16 cellular contexts compared by ENCODE assay signal in the genomic region with DNA sequence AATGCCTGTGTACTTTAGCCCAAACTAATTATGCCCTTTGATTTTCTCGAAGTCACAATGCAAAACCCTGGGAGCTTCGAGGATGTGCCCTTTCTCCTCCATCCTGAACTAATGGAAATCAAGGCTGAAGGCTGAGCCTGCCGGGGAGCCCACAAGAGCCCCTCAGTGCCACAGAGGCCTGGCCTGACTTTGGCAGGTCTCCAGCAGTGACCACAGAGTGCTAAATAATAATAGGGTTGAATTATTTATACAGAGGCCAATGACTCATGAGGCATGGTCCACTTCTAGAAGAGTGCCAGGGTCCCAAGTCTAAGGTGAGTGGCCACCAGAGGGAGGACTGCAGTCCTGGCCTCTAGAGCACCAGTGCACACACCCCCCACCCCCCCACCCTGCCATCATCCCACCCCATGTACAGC. TPM values are rescaled to one million over a fixed set of nuclear protein-coding genes. Genes with fewer than 3 reads are reported as not detected.
A peak's percentile ranks its signal among the peaks of the same experiment; 100 is the strongest.
DNase-seq lines count a peak whose midpoint lies in the region; ATAC-seq and TF ChIP-seq lines count a peak whose summit lies in the region.
"Had no signal": no experiment of that assay in that cellular context is flagged by ENCODE, and none has a peak within 500 bp of the region (broad histone marks: within the 10 kb centered on the region; RNA-seq: fewer than 3 reads in every experiment).

No MANE protein-coding gene starts in this region.

- H3K36me3 Mint-ChIP-seq in neural crest cell (ENCODE audit: low read depth) = no peaks in the 10 kb centered on the region
- H3K36me3 Mint-ChIP-seq: naive thymus-derived CD8-positive, alpha-beta T cell had no signal

- no peak overlapping the region for H3K4me3 ChIP-seq in brain microvascular endothelial cell (ENCODE audit: low read depth, low read length)
- H3K4me3 ChIP-seq: sigmoid colon had no signal

- in situ Hi-C loops in brain microvascular endothelial cell (cut with HindIII; ENCODE audit: low pct_ligation_motif_present, low sequenced_read_pairs) = no loop called here

- DNase-seq in ELR (ENCODE audit: low read depth) (peak; percentile 73), NCI-H146 treated with DMSO at 0.1 percent for 48 hours (lab: John Stamatoyannopoulos, UW; ENCODE audit: unreplicated experiment) (peak; percentile 18), brain microvascular endothelial cell (no peak), neural crest cell (ENCODE audit: low read depth, low spot score) (no peak), medulla oblongata (ENCODE audit: extremely low spot score) (no peak)
- no peak for DNase-seq in activated naive CD4-positive, alpha-beta T cell treated with Interleukin-2 at 50 U/mL for 16 hours
- DNase-seq: activated CD4-positive, alpha-beta T cell treated with anti-CD3 and anti-CD28 coated beads for 36 hours; CD4-positive, alpha-beta T cell; foreskin keratinocyte; islet precursor cell; naive thymus-derived CD8-positive, alpha-beta T cell; NCI-H2029; sigmoid colon had no signal

- no peak overlapping the region for H3K27ac Mint-ChIP-seq in neural crest cell (ENCODE audit: unreplicated experiment)
- H3K27ac Mint-ChIP-seq: activated CD4-positive, alpha-beta T cell treated with anti-CD3 and anti-CD28 coated beads for 36 hours; activated T-helper 1 cell treated with anti-CD3 and anti-CD28 coated beads, Interleukin-12 subunit alpha, Interleukin-12 subunit beta, Interleukin-2, Interleukin-4 antibody, amounts not matched to agents 30 ng/mL and 10 ng/mL and 1 ng/mL, durations not matched to agents 14 hours and 24 hours and 36 hours; CD4-positive, alpha-beta T cell; naive thymus-derived CD8-positive, alpha-beta T cell had no signal

- H3K27ac ChIP-seq in brain microvascular endothelial cell = no peak overlapping the region
- H3K27ac ChIP-seq: foreskin keratinocyte, sigmoid colon had no signal

- no peaks in the 10 kb centered on the region for H3K36me3 ChIP-seq in brain microvascular endothelial cell (replicated peaks)
- H3K36me3 ChIP-seq: sigmoid colon had no signal

- peaks cover 26% of the 10 kb centered on the region for H3K4me1 Mint-ChIP-seq in neural crest cell
- H3K4me1 Mint-ChIP-seq: activated CD4-positive, alpha-beta T cell treated with anti-CD3 and anti-CD28 coated beads for 36 hours; naive thymus-derived CD8-positive, alpha-beta T cell had no signal

- peaks cover 5% of the 10 kb centered on the region for H3K27me3 ChIP-seq in brain microvascular endothelial cell (replicated peaks)

- TF ChIP-seq CTCF in brain microvascular endothelial cell (IDR thresholded peaks at IDR 0.05; ENCODE audit: low read depth, low read length, missing control alignments) = peak; percentile 32
- peak; percentile 13 for TF ChIP-seq CTCF in neural crest cell (conservative IDR thresholded peaks at IDR 0.05)

- peaks cover 2% of the 10 kb centered on the region for H3K27me3 Mint-ChIP-seq in neural crest cell (ENCODE audit: low read depth)

- ATAC-seq in GM19035 (IDR thresholded peaks at IDR 0.05; ENCODE audit: unreplicated experiment) (no peak), HG03432 (IDR thresholded peaks at IDR 0.05; ENCODE audit: unreplicated experiment) (no peak)
- ATAC-seq: activated CD4-positive, alpha-beta T cell treated with anti-CD3 and anti-CD28 coated beads for 36 hours; foreskin keratinocyte; naive thymus-derived CD8-positive, alpha-beta T cell had no signal

- no peak overlapping the region for H3K4me3 Mint-ChIP-seq in neural crest cell
- H3K4me3 Mint-ChIP-seq: activated CD4-positive, alpha-beta T cell treated with anti-CD3 and anti-CD28 coated beads for 36 hours; activated T-helper 1 cell treated with anti-CD3 and anti-CD28 coated beads, Interleukin-12 subunit alpha, Interleukin-12 subunit beta, Interleukin-2, Interleukin-4 antibody, amounts not matched to agents 30 ng/mL and 10 ng/mL and 1 ng/mL, durations not matched to agents 14 hours and 24 hours and 36 hours; CD4-positive, alpha-beta T cell; naive thymus-derived CD8-positive, alpha-beta T cell had no signal

- no peaks in the 10 kb centered on the region for H3K9me3 Mint-ChIP-seq in neural crest cell
- H3K9me3 Mint-ChIP-seq: activated T-helper 1 cell treated with anti-CD3 and anti-CD28 coated beads, Interleukin-12 subunit alpha, Interleukin-12 subunit beta, Interleukin-2, Interleukin-4 antibody, amounts not matched to agents 30 ng/mL and 10 ng/mL and 1 ng/mL, durations not matched to agents 14 hours and 24 hours and 36 hours; CD4-positive, alpha-beta T cell had no signal

RNA-seq across cellular contexts. Expression of gene GLCE, which starts 19.1 kb away (rescaled TPM):
- 16.1 and 17.8 TPM in 2 replicates for total RNA-seq in neural crest cell

Comparison
In these comparisons a context has a peak if more than half of its experiments do, and no peak if none do; other contexts are left out.
1. DNase-seq: peak in ELR (single experiment) and NCI-H146 treated with DMSO at 0.1 percent for 48 hours (single experiment); none in brain microvascular endothelial cell (single experiment), neural crest cell (single experiment), medulla oblongata (single experiment) and activated naive CD4-positive, alpha-beta T cell treated with Interleukin-2 at 50 U/mL for 16 hours (single experiment).